In the genomic region with DNA sequence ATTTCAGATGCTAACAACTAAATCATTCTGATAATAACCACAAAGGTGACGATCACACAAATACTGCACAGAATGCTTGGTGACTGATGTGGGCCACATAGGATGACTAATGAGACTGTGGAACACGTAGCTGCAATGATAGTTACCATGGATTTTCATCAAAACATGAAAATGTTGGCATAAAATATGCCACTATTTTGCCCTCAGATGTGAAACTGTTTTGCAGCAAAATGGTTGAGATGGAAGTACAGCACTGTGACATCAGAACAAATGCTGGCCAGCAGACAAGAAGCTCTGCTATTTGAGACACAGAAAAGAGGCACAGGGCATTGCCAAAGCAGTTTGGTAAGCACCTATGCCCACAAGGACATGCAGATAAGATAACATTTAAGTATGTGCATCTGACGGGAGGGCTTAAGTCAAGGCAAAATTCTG, we compare ENCODE assay signal across 7 cellular contexts.
DNase-seq lines count a peak whose midpoint lies in the region; ATAC-seq, FAIRE-seq and TF ChIP-seq lines count a peak whose summit lies in the region.

No MANE protein-coding gene starts in this region.

- no peak overlapping the region for H3K4ac ChIP-seq in mesendoderm (ENCODE audit: low read depth, low read length)

- no peaks in the 10 kb centered on the region for H3K79me1 ChIP-seq in mesendoderm (ENCODE audit: low read length)

- no peak overlapping the region for H3K23ac ChIP-seq in mesendoderm (ENCODE audit: low read length)

- no peak overlapping the region for H3K4me3 ChIP-seq in mesendoderm (ENCODE audit: low read length)

- H3K56ac ChIP-seq in mesendoderm (ENCODE audit: low read length): no peak overlapping the region

- intact Hi-C loops in Right ventricle myocardium superior (cut with DNase I): no loop called here

- H2AK5ac ChIP-seq in mesendoderm (ENCODE audit: low read length): no peak overlapping the region

- H3K9me3 Mint-ChIP-seq in activated T-cell treated with anti-CD3 and anti-CD28 coated beads, Interleukin-2, amount 50 U/mL, for 24 hours: no peaks in the 10 kb centered on the region
- H3K9me3 Mint-ChIP-seq in stimulated activated naive B cell treated with anti-CD40 and anti-IgM and Interleukin-4, amounts not matched to agents 10 μg/mL and 1 μg/mL and 100 μg/mL, for 72 hours: no peaks in the 10 kb centered on the region

- H3K36me3 ChIP-seq in mesendoderm (ENCODE audit: control insufficient read depth, insufficient read depth, low read length): no peaks in the 10 kb centered on the region

- H2BK120ac ChIP-seq in mesendoderm (ENCODE audit: low read depth, low read length): no peak overlapping the region

- no peak overlapping the region for H3K18ac ChIP-seq in mesendoderm (ENCODE audit: low read length)

- TF ChIP-seq CTCF in omental fat pad (IDR thresholded peaks at IDR 0.05): no peak

- no peak overlapping the region for H4K5ac ChIP-seq in mesendoderm (ENCODE audit: low read length)

- H3K4me2 ChIP-seq in mesendoderm (ENCODE audit: low read length): no peak overlapping the region

- H3K9ac ChIP-seq in mesendoderm (ENCODE audit: low read length): no peak overlapping the region

- peak overlapping the region; percentile 45 for H3K4me3 Mint-ChIP-seq in activated T-cell treated with anti-CD3 and anti-CD28 coated beads, Interleukin-2, amount 50 U/mL, for 24 hours
- H3K4me3 Mint-ChIP-seq in stimulated activated naive B cell treated with anti-CD40 and anti-IgM and Interleukin-4, amounts not matched to agents 10 μg/mL and 1 μg/mL and 100 μg/mL, for 72 hours: no peak overlapping the region

- no peak overlapping the region for H2BK15ac ChIP-seq in mesendoderm (replicated peaks; ENCODE audit: low read depth)

- no peak overlapping the region for H4K8ac ChIP-seq in mesendoderm (ENCODE audit: low read depth, low read length)

- no peak overlapping the region for H2BK5ac ChIP-seq in mesendoderm (ENCODE audit: low read length)

- H3K27me3 ChIP-seq in mesendoderm (ENCODE audit: insufficient read depth, low read length, poor library complexity): no peaks in the 10 kb centered on the region

- no peaks in the 10 kb centered on the region for H3K79me2 ChIP-seq in mesendoderm (ENCODE audit: control insufficient read depth, insufficient read depth, low read length)

- H3K27ac ChIP-seq in mesendoderm (ENCODE audit: low read depth, low read length): no peak overlapping the region

- peak; percentile 90 for ATAC-seq in Right ventricle myocardium superior (ENCODE audit: poor library complexity)
- no peak for ATAC-seq in stimulated activated naive B cell treated with anti-CD40 and anti-IgM and Interleukin-4, amounts not matched to agents 10 μg/mL and 1 μg/mL and 100 μg/mL, for 72 hours (replicated peaks)
- ATAC-seq in GM21390 (IDR thresholded peaks at IDR 0.05; ENCODE audit: unreplicated experiment): no peak
- ATAC-seq in omental fat pad (ENCODE audit: low FRiP score): no peak

- peak; percentile 80 for FAIRE-seq in HTR-8/SVneo (lab: Jason Lieb, UNC)

- no peaks in the 10 kb centered on the region for H3K4me1 ChIP-seq in mesendoderm (ENCODE audit: control insufficient read depth, low read depth, low read length)

- peaks cover 31% of the 10 kb centered on the region for H3K36me3 Mint-ChIP-seq in activated T-cell treated with anti-CD3 and anti-CD28 coated beads, Interleukin-2, amount 50 U/mL, for 24 hours (ENCODE audit: low read depth)
- H3K36me3 Mint-ChIP-seq in stimulated activated naive B cell treated with anti-CD40 and anti-IgM and Interleukin-4, amounts not matched to agents 10 μg/mL and 1 μg/mL and 100 μg/mL, for 72 hours: peaks cover 0 to 15% of the 10 kb centered on the region in 2 donors

- peak overlapping the region; percentile 99 for H3K27ac Mint-ChIP-seq in activated T-cell treated with anti-CD3 and anti-CD28 coated beads, Interleukin-2, amount 50 U/mL, for 24 hours
- H3K27ac Mint-ChIP-seq in stimulated activated naive B cell treated with anti-CD40 and anti-IgM and Interleukin-4, amounts not matched to agents 10 μg/mL and 1 μg/mL and 100 μg/mL, for 72 hours: peak overlapping the region; percentile 14

- WGBS in mesendoderm (ENCODE audit: extremely low coverage, insufficient coverage, low lambda C conversion rate): no CpG with 5 or more reads among the region's 3 CpGs

- no peak for DNase-seq in HTR-8/SVneo (ENCODE audit: insufficient read length, low spot score)
- DNase-seq in activated T-cell treated with anti-CD3 and anti-CD28 coated beads, Interleukin-2, amount 50 U/mL, for 24 hours: peak; percentile 44
- no peak for DNase-seq in Right ventricle myocardium superior
- DNase-seq in stimulated activated naive B cell treated with anti-CD40 and anti-IgM and Interleukin-4, amounts not matched to agents 10 μg/mL and 1 μg/mL and 100 μg/mL, for 72 hours: no peak
- DNase-seq in omental fat pad (ENCODE audit: low spot score): no peak
- DNase-seq in mesendoderm: no peak

- H3K27me3 Mint-ChIP-seq in activated T-cell treated with anti-CD3 and anti-CD28 coated beads, Interleukin-2, amount 50 U/mL, for 24 hours: peaks cover 3% of the 10 kb centered on the region
- no peaks in the 10 kb centered on the region for H3K27me3 Mint-ChIP-seq in stimulated activated naive B cell treated with anti-CD40 and anti-IgM and Interleukin-4, amounts not matched to agents 10 μg/mL and 1 μg/mL and 100 μg/mL, for 72 hours

- H3K4me1 Mint-ChIP-seq in activated T-cell treated with anti-CD3 and anti-CD28 coated beads, Interleukin-2, amount 50 U/mL, for 24 hours (ENCODE audit: low read depth): peaks cover 57% of the 10 kb centered on the region
- no peaks in the 10 kb centered on the region for H3K4me1 Mint-ChIP-seq in stimulated activated naive B cell treated with anti-CD40 and anti-IgM and Interleukin-4, amounts not matched to agents 10 μg/mL and 1 μg/mL and 100 μg/mL, for 72 hours
